Comparison of ENCODE assay signal across 8 cellular contexts in genomic region chr2:70141754-70142589, GRCh38. TPM values are rescaled to one million over a fixed set of nuclear protein-coding genes. Genes with fewer than 3 reads are reported as not detected.
A peak's percentile ranks its signal among the peaks of the same experiment; 100 is the strongest.
DNase-seq lines count a peak whose midpoint lies in the region; ATAC-seq and TF ChIP-seq lines count a peak whose summit lies in the region.

No MANE protein-coding gene starts in this region.

- DNase-seq in activated CD8-positive, alpha-beta memory T cell treated with anti-CD3 and anti-CD28 coated beads, Interleukin-2, amount 10 ng/mL, durations not matched to agents 7 days and 5 days = no peak
- DNase-seq in activated CD8-positive, alpha-beta memory T cell treated with anti-CD3 and anti-CD28 coated beads, Interleukin-2, amount 50 U/mL, for 48 hours = no peak
- DNase-seq in NCI-H146 (lab: John Stamatoyannopoulos, UW) (peak; percentile 84), germinal center (ENCODE audit: low spot score) (peak; percentile 56), osteocyte (ENCODE audit: extremely low spot score, unreplicated experiment) (peak; percentile 87), occipital lobe (lab: John Stamatoyannopoulos, UW) (no peak)
- peak; percentile 41 for DNase-seq in activated gamma-delta T cell treated with anti-CD3 and anti-CD28 coated beads, Interleukin-2, amount 50 U/mL, for 16 hours (ENCODE audit: low read depth)

- ATAC-seq in activated CD8-positive, alpha-beta memory T cell treated with anti-CD3 and anti-CD28 coated beads, Interleukin-2, amount 10 ng/mL, durations not matched to agents 7 days and 5 days = peak; percentile 48
- ATAC-seq in HG02571 (IDR thresholded peaks at IDR 0.05; ENCODE audit: unreplicated experiment) = peak; percentile 26

- no peaks in the 10 kb centered on the region for H3K9me3 Mint-ChIP-seq in activated CD8-positive, alpha-beta memory T cell treated with anti-CD3 and anti-CD28 coated beads, Interleukin-2, amount 10 ng/mL, durations not matched to agents 7 days and 5 days (ENCODE audit: low read depth)
- no peaks in the 10 kb centered on the region for H3K9me3 Mint-ChIP-seq in osteocyte (ENCODE audit: unreplicated experiment)

- peaks cover 65% of the 10 kb centered on the region for H3K4me1 Mint-ChIP-seq in activated CD8-positive, alpha-beta memory T cell treated with anti-CD3 and anti-CD28 coated beads, Interleukin-2, amount 10 ng/mL, durations not matched to agents 7 days and 5 days
- peaks cover 28% of the 10 kb centered on the region for H3K4me1 Mint-ChIP-seq in osteocyte (ENCODE audit: unreplicated experiment)

- H3K27me3 Mint-ChIP-seq in activated CD8-positive, alpha-beta memory T cell treated with anti-CD3 and anti-CD28 coated beads, Interleukin-2, amount 10 ng/mL, durations not matched to agents 7 days and 5 days = no peaks in the 10 kb centered on the region
- H3K27me3 Mint-ChIP-seq in osteocyte (ENCODE audit: unreplicated experiment) = no peaks in the 10 kb centered on the region

- H3K36me3 Mint-ChIP-seq in activated CD8-positive, alpha-beta memory T cell treated with anti-CD3 and anti-CD28 coated beads, Interleukin-2, amount 10 ng/mL, durations not matched to agents 7 days and 5 days = no peaks in the 10 kb centered on the region
- no peaks in the 10 kb centered on the region for H3K36me3 Mint-ChIP-seq in osteocyte (ENCODE audit: unreplicated experiment)

- H3K27ac Mint-ChIP-seq in activated CD8-positive, alpha-beta memory T cell treated with anti-CD3 and anti-CD28 coated beads, Interleukin-2, amount 10 ng/mL, durations not matched to agents 7 days and 5 days = peak overlapping the region; percentile 99
- peak overlapping the region; percentile 96 for H3K27ac Mint-ChIP-seq in osteocyte (ENCODE audit: unreplicated experiment)

- TF ChIP-seq CTCF in osteocyte (IDR thresholded peaks at IDR 0.05) = no peak

- peak overlapping the region; percentile 82 for H3K4me3 Mint-ChIP-seq in activated CD8-positive, alpha-beta memory T cell treated with anti-CD3 and anti-CD28 coated beads, Interleukin-2, amount 10 ng/mL, durations not matched to agents 7 days and 5 days
- peak overlapping the region; percentile 78 for H3K4me3 Mint-ChIP-seq in osteocyte (ENCODE audit: unreplicated experiment)

- CTCF ChIA-PET in activated CD8-positive, alpha-beta memory T cell treated with anti-CD3 and anti-CD28 coated beads, Interleukin-2, amount 10 ng/mL, durations not matched to agents 7 days and 5 days (lab: Charles Lee) = interaction anchor here (1.0 to 18.1 kb wide), 15 partner anchors 9 to 417 kb away, joined by 3 to 382 read pairs (median 8); partner anchors contain the start of genes MXD1, PCBP1 and SNRPG

RNA-seq across cellular contexts. Expression of gene C2orf42, which starts 48.8 kb away (rescaled TPM):
- 10 to 100 TPM; 26.6 to 28.6 TPM for total RNA-seq in activated CD8-positive, alpha-beta memory T cell treated with anti-CD3 and anti-CD28 coated beads, Interleukin-2, amount 10 ng/mL, durations not matched to agents 7 days and 5 days
- total RNA-seq in osteocyte (21.9 and 25.7 TPM in 2 replicates), occipital lobe (32.0 TPM)

RNA-seq across cellular contexts. Expression of gene PCBP1, which starts 54.7 kb away (rescaled TPM):
- 100 to 1,000 TPM; 429 to 464 TPM for total RNA-seq in activated CD8-positive, alpha-beta memory T cell treated with anti-CD3 and anti-CD28 coated beads, Interleukin-2, amount 10 ng/mL, durations not matched to agents 7 days and 5 days
- total RNA-seq in osteocyte (261 and 262 TPM in 2 replicates), occipital lobe (22.0 TPM)

Comparison
In these comparisons a context has a peak if more than half of its experiments do, and no peak if none do; other contexts are left out.
1. DNase-seq: peak in NCI-H146 (single experiment), activated gamma-delta T cell treated with anti-CD3 and anti-CD28 coated beads, Interleukin-2, amount 50 U/mL, for 16 hours (single experiment), germinal center (single experiment) and osteocyte (single experiment); none in activated CD8-positive, alpha-beta memory T cell treated with anti-CD3 and anti-CD28 coated beads, Interleukin-2, amount 10 ng/mL, durations not matched to agents 7 days and 5 days (single experiment), activated CD8-positive, alpha-beta memory T cell treated with anti-CD3 and anti-CD28 coated beads, Interleukin-2, amount 50 U/mL, for 48 hours (single experiment) and occipital lobe (single experiment).
2. RNA of gene PCBP1, which starts 54.7 kb away (total RNA-seq): 429 to 464 TPM in activated CD8-positive, alpha-beta memory T cell treated with anti-CD3 and anti-CD28 coated beads, Interleukin-2, amount 10 ng/mL, durations not matched to agents 7 days and 5 days and 261 to 262 TPM in osteocyte; 22.0 TPM in occipital lobe (single experiment); every median in the first group is over 10 times any median in the second.